10 cellular contexts compared by ENCODE assay signal in genomic region chr20:47784256-47784598, GRCh38. TPM values are rescaled to one million over a fixed set of nuclear protein-coding genes. Genes with fewer than 3 reads are reported as not detected.
DNase-seq lines count a peak whose midpoint lies in the region; ATAC-seq and TF ChIP-seq lines count a peak whose summit lies in the region.
"Had no signal": no experiment of that assay in that cellular context is flagged by ENCODE, and none has a peak within 500 bp of the region (broad histone marks: within the 10 kb centered on the region; RNA-seq: fewer than 3 reads in every experiment).

No MANE protein-coding gene starts in this region.

- H3K4me3 ChIP-seq in heart left ventricle (peak overlapping the region; percentile 28 to 88 (median 66)), mononuclear cell (ENCODE audit: low read length) (peak overlapping the region; percentile 50), upper lobe of left lung (peak overlapping the region in 3 of 4 donors; percentile 48 to 62 (median 58))

- H3K27ac ChIP-seq in heart left ventricle (peak overlapping the region in 9 of 12 donors; percentile 55 to 81 (median 71)), upper lobe of left lung (peak overlapping the region in 1 of 4 donors; percentile 42)

- H3K4me1 Mint-ChIP-seq in chondrocyte (ENCODE audit: low read depth), result peaks cover 35% of the 10 kb centered on the region

- H3K27me3 Mint-ChIP-seq in chondrocyte (ENCODE audit: low read depth), result peaks cover 2% of the 10 kb centered on the region

- TF ChIP-seq EP300 in upper lobe of left lung (IDR thresholded peaks at IDR 0.05), result no peak

- WGBS in heart left ventricle, 4 donors, result 3 to 7% (median 6%) methylated on average over 8 of the region's 8 CpGs
- WGBS in upper lobe of left lung, 2 donors, result 6 to 7% methylated on average over 8 of the region's 8 CpGs

- H3K36me3 Mint-ChIP-seq in chondrocyte (ENCODE audit: low read depth), result no peaks in the 10 kb centered on the region

- H3K4me3 Mint-ChIP-seq in chondrocyte (ENCODE audit: unreplicated experiment), result peak overlapping the region; percentile 72

- peaks cover 0 to 36% (median 7%) of the 10 kb centered on the region in 9 donors for H3K27me3 ChIP-seq in heart left ventricle
- H3K27me3 ChIP-seq in mononuclear cell (ENCODE audit: insufficient read depth, low read length), result peaks cover 39% of the 10 kb centered on the region
- H3K27me3 ChIP-seq in upper lobe of left lung, result peaks cover 0 to 8% (median 4%) of the 10 kb centered on the region in 4 donors

- ATAC-seq in heart left ventricle (no peak), Right ventricle myocardium inferior (no peak), upper lobe of left lung (ENCODE audit: low FRiP score in 2 of 2) (no peak), HG02642 (IDR thresholded peaks at IDR 0.05; ENCODE audit: poor library complexity, unreplicated experiment) (no peak)

- H3K4me1 ChIP-seq in heart left ventricle, result peaks cover 0 to 29% (median 17%) of the 10 kb centered on the region in 12 donors
- H3K4me1 ChIP-seq in mononuclear cell (ENCODE audit: insufficient read depth, low read length), result peaks cover 35% of the 10 kb centered on the region
- peaks cover 9 to 33% (median 21%) of the 10 kb centered on the region in 4 donors for H3K4me1 ChIP-seq in upper lobe of left lung

- TF ChIP-seq POLR2A in heart left ventricle (IDR thresholded peaks at IDR 0.05) (no peak), upper lobe of left lung (IDR thresholded peaks at IDR 0.05) (no peak)

- TF ChIP-seq CTCF in heart left ventricle (IDR thresholded peaks at IDR 0.05), result no peak
- no peak for TF ChIP-seq CTCF in chondrocyte (IDR thresholded peaks at IDR 0.05)
- no peak for TF ChIP-seq CTCF in upper lobe of left lung (IDR thresholded peaks at IDR 0.05)

- no peaks in the 10 kb centered on the region for H3K9me3 Mint-ChIP-seq in chondrocyte (ENCODE audit: low read depth)

- no peaks in the 10 kb centered on the region for H3K36me3 ChIP-seq in heart left ventricle
- no peaks in the 10 kb centered on the region for H3K36me3 ChIP-seq in upper lobe of left lung

- H3K9me3 ChIP-seq in heart left ventricle (no peaks in the 10 kb centered on the region), mononuclear cell (ENCODE audit: low read depth, low read length) (no peaks in the 10 kb centered on the region), upper lobe of left lung (no peaks in the 10 kb centered on the region)

- H3K27ac Mint-ChIP-seq in chondrocyte (ENCODE audit: unreplicated experiment), result no peak overlapping the region

- DNase-seq in heart left ventricle, result no peak
- no peak for DNase-seq in Right ventricle myocardium inferior (ENCODE audit: missing footprints)
- DNase-seq in chondrocyte (ENCODE audit: low spot score), result no peak
- DNase-seq in upper lobe of left lung, result no peak
- no peak for DNase-seq in SW480 (ENCODE audit: low spot score)
- DNase-seq in globus pallidus (ENCODE audit: low spot score), result no peak
- DNase-seq: DMS53, NCI-H1105 had no signal

- intact Hi-C loops in heart left ventricle (cut with DNase I) (loop anchor here in 9 of 10 donors (2.0 to 10.0 kb wide), 7 partner anchors 52 to 511 kb away; no protein-coding TSS in a partner anchor), Right ventricle myocardium inferior (cut with DNase I) (loop anchor here (10.0 kb wide), 1 partner anchor 591 kb away; no protein-coding TSS in a partner anchor)

RNA-seq across cellular contexts. Expression of gene SULF2, which starts 1.1 kb away (rescaled TPM):
- 10 to 100 TPM; 16.7 to 51.5 (median 33.6) TPM for total RNA-seq in heart left ventricle
- polyA plus RNA-seq in heart left ventricle, result 10 to 100 TPM; 16.9 to 26.0 TPM
- total RNA-seq in Right ventricle myocardium inferior, result 29.5 TPM
- total RNA-seq in chondrocyte, result 82.4 to 120 TPM (median 85.7 TPM) in 3 replicates
- 74.7 TPM for total RNA-seq in mononuclear cell
- total RNA-seq in upper lobe of left lung, result 10 to 100 TPM; 15.0 to 63.8 (median 21.7) TPM
